ENCODE assay signal across 9 cellular contexts in genomic region chr18:48939368-48940097, GRCh38. TPM values are rescaled to one million over a fixed set of nuclear protein-coding genes. Genes with fewer than 3 reads are reported as not detected.
DNase-seq lines count a peak whose midpoint lies in the region; ATAC-seq, FAIRE-seq and TF ChIP-seq lines count a peak whose summit lies in the region.
"Had no signal": no experiment of that assay in that cellular context is flagged by ENCODE, and none has a peak within 500 bp of the region (broad histone marks: within the 10 kb centered on the region; RNA-seq: fewer than 3 reads in every experiment).

No MANE protein-coding gene starts in this region.

- intact Hi-C loops in Panc1 (cut with micrococcal nuclease; ENCODE audit: unreplicated experiment), result loop anchor here (10.0 kb wide), 1 partner anchor 265 kb away; no protein-coding TSS in a partner anchor
- intact Hi-C loops in posterior vena cava (cut with DNase I), result loop anchor here (10.0 kb wide), 3 partner anchors 155 to 265 kb away; no protein-coding TSS in a partner anchor

- ATAC-seq in Panc1, result peak; percentile 27; the same call in 1 of the 2 replicates
- ATAC-seq in naive thymus-derived CD8-positive, alpha-beta T cell, result no peak

- CTCF ChIA-PET in Panc1 (lab: Charles Lee), result no interaction called here

- POLR2A ChIA-PET in Panc1 (lab: Charles Lee), result interaction anchor here (0.5 kb wide), 1 partner anchor 44 kb away, joined by 3 read pairs; no protein-coding TSS in a partner anchor
- POLR2A ChIA-PET in naive thymus-derived CD8-positive, alpha-beta T cell (lab: Charles Lee), result interaction anchor here (0.7 to 3.2 kb wide), 6 partner anchors 10 to 28 kb away, joined by 3 to 71 read pairs (median 8); partner anchors contain the start of gene SMAD7

- H3K4me1 Mint-ChIP-seq in endothelial cell (ENCODE audit: unreplicated experiment), result peaks cover 84% of the 10 kb centered on the region
- H3K4me1 Mint-ChIP-seq in naive thymus-derived CD8-positive, alpha-beta T cell, result peaks cover 44 to 94% (median 91%) of the 10 kb centered on the region in 4 donors

- DNase-seq in AG10803 (ENCODE audit: low read depth) (peak; percentile 47), Panc1 (ENCODE audit: low read depth, low spot score) (no peak), endothelial cell (ENCODE audit: low spot score) (no peak), posterior vena cava (ENCODE audit: low spot score) (no peak), NCI-H510A treated with DMSO at 0.1 percent for 48 hours (lab: John Stamatoyannopoulos, UW) (no peak), GF-D8 (lab: John Stamatoyannopoulos, UW) (no peak), HTR-8/SVneo (ENCODE audit: insufficient read length, low spot score) (no peak)
- no peak for DNase-seq in naive thymus-derived CD8-positive, alpha-beta T cell
- DNase-seq: MV-4-11 had no signal

- H3K4me3 ChIP-seq in AG10803 (ENCODE audit: low read length) (peak overlapping the region; percentile 43), Panc1 (ENCODE audit: low read depth in 2 of 2, low read length in 2 of 2) (peak overlapping the region; percentile 4 to 26; a peak in 3 of 4 replicates)

- no peaks in the 10 kb centered on the region for H3K9me3 Mint-ChIP-seq in endothelial cell (ENCODE audit: unreplicated experiment)
- H3K9me3 Mint-ChIP-seq in naive thymus-derived CD8-positive, alpha-beta T cell, result no peaks in the 10 kb centered on the region

- TF ChIP-seq CTCF in AG10803 (conservative IDR thresholded peaks at IDR 0.05; ENCODE audit: low read length), result no peak
- no peak for TF ChIP-seq CTCF in Panc1 (IDR thresholded peaks at IDR 0.05)
- TF ChIP-seq CTCF in endothelial cell (IDR thresholded peaks at IDR 0.05; ENCODE audit: unreplicated experiment), result no peak

- in situ Hi-C loops in Panc1 (cut with HindIII; ENCODE audit: low pct_unique_long_range_greater_than_20kb, low sequenced_read_pairs), result no loop called here

- peaks cover 90% of the 10 kb centered on the region for H3K4me1 ChIP-seq in Panc1 (ENCODE audit: control insufficient read depth, insufficient read depth, low read length)

- no peak for FAIRE-seq in HTR-8/SVneo (lab: Jason Lieb, UNC)

- 0 out of 2 replicates have a peak, but pooled peaks cover 2% of the 10 kb centered on the region for H3K36me3 ChIP-seq in Panc1 (ENCODE audit: control insufficient read depth, insufficient read depth, low read length)

- H3K27me3 Mint-ChIP-seq in endothelial cell (ENCODE audit: unreplicated experiment), result peaks cover 7% of the 10 kb centered on the region
- H3K27me3 Mint-ChIP-seq in naive thymus-derived CD8-positive, alpha-beta T cell, result peaks cover 0 to 9% (median 0%) of the 10 kb centered on the region in 5 donors

- no TSS peak for BruUV-seq in Panc1 (replicated peaks; lab: Mats Ljungman, UMichigan)

- H3K27ac ChIP-seq in Panc1 (ENCODE audit: low read length), result peak overlapping the region; percentile 90

- H3K36me3 Mint-ChIP-seq in endothelial cell (ENCODE audit: low read depth, unreplicated experiment), result peaks cover 30% of the 10 kb centered on the region
- no peaks in the 10 kb centered on the region for H3K36me3 Mint-ChIP-seq in naive thymus-derived CD8-positive, alpha-beta T cell

- H3K27me3 ChIP-seq in Panc1 (ENCODE audit: control insufficient read depth, insufficient read depth, low read length), result no peaks in the 10 kb centered on the region

- no peaks in the 10 kb centered on the region for H3K9me3 ChIP-seq in Panc1 (ENCODE audit: control insufficient read depth, insufficient read depth, low read depth, low read length)

- peak overlapping the region; percentile 71 for H3K4me3 Mint-ChIP-seq in endothelial cell (ENCODE audit: unreplicated experiment)
- H3K4me3 Mint-ChIP-seq in naive thymus-derived CD8-positive, alpha-beta T cell, result peak overlapping the region in 9 of 10 donors; percentile 74 to 88 (median 85)

- peak overlapping the region; percentile 85 for H3K27ac Mint-ChIP-seq in endothelial cell (ENCODE audit: unreplicated experiment)
- peak overlapping the region; percentile 87 to 99 (median 96) for H3K27ac Mint-ChIP-seq in naive thymus-derived CD8-positive, alpha-beta T cell

RNA-seq across cellular contexts. Expression of gene SMAD7, which starts 11.2 kb away (rescaled TPM):
- total RNA-seq in Panc1 (2021; ENCODE audit: unreplicated experiment) (21.3 TPM), endothelial cell (ENCODE audit: unreplicated experiment) (30.1 TPM), posterior vena cava (10 to 100 TPM; 34.7 to 36.8 TPM)
- 14.5 TPM for polyA plus RNA-seq in Panc1 (2012; ENCODE audit: insufficient read length)
- total RNA-seq in naive thymus-derived CD8-positive, alpha-beta T cell, result 10 to 100 TPM; 30.9 to 32.5 TPM
- 1 to 10 TPM; 2.3 to 4.9 (median 4.8) TPM for polyA plus RNA-seq in naive thymus-derived CD8-positive, alpha-beta T cell
